In genomic region chr3:94171954-94172353, GRCh38 we compare ENCODE assay signal across 16 cellular contexts.
"Had no signal": no experiment of that assay in that cellular context is flagged by ENCODE, and none has a peak within 500 bp of the region (broad histone marks: within the 10 kb centered on the region; RNA-seq: fewer than 3 reads in every experiment).

No MANE protein-coding gene starts in this region.

- H3K36me3 ChIP-seq: gastrocnemius medialis, pancreas, sigmoid colon, spleen, stomach, upper lobe of left lung had no signal

- H3K4me1 ChIP-seq: gastrocnemius medialis, pancreas, sigmoid colon, stomach, testis, upper lobe of left lung had no signal

- ATAC-seq: activated T-helper 17 cell treated with anti-CD3 and anti-CD28 coated beads, Interleukin-2, amount 50 U/mL, for 72 hours; gastrocnemius medialis; pancreas had no signal

- H3K4me3 ChIP-seq: gastrocnemius medialis, lung, pancreas, sigmoid colon, spleen, stomach, testis, upper lobe of left lung had no signal

- DNase-seq: activated CD4-positive, alpha-beta T cell treated with anti-CD3 and anti-CD28 coated beads for 1 hour; activated CD4-positive, alpha-beta T cell treated with anti-CD3 and anti-CD28 coated beads, Interleukin-2, amount 50 U/mL, for 4 hours; activated naive CD4-positive, alpha-beta T cell treated with Interleukin-2 at 50 U/mL for 16 hours; aorta; cerebellar nuclear complex; effector memory CD4-positive, alpha-beta T cell; gastrocnemius medialis; naive B cell; pancreas; sigmoid colon; spleen; stomach; testis; upper lobe of left lung had no signal

- H3K9me3 ChIP-seq: gastrocnemius medialis, pancreas, sigmoid colon, spleen, stomach, testis, upper lobe of left lung had no signal

- H3K27me3 ChIP-seq: gastrocnemius medialis, pancreas, sigmoid colon, spleen, stomach, testis, upper lobe of left lung had no signal
